ENCODE assay signal across 8 cellular contexts in genomic region chr9:4382722-4383317, GRCh38.
DNase-seq lines count a peak whose midpoint lies in the region; ATAC-seq and TF ChIP-seq lines count a peak whose summit lies in the region.

No MANE protein-coding gene starts in this region.

- H3K36me3 Mint-ChIP-seq in GM23338 (ENCODE audit: low read depth) = no peaks in the 10 kb centered on the region
- no peaks in the 10 kb centered on the region for H3K36me3 Mint-ChIP-seq in effector memory CD8-positive, alpha-beta T cell (ENCODE audit: insufficient read depth)

- H4K20me1 ChIP-seq in GM23338 (replicated peaks; ENCODE audit: insufficient read depth) (no peaks in the 10 kb centered on the region), osteoblast (ENCODE audit: insufficient read depth, low read length) (no peaks in the 10 kb centered on the region)

- H3K27me3 Mint-ChIP-seq in GM23338 (ENCODE audit: insufficient read depth, low read depth, poor library complexity) = no peaks in the 10 kb centered on the region
- H3K27me3 Mint-ChIP-seq in effector memory CD8-positive, alpha-beta T cell = peaks cover 8 to 14% of the 10 kb centered on the region in 2 donors

- no peaks in the 10 kb centered on the region for H3K9me2 ChIP-seq in GM23338 (ENCODE audit: insufficient read depth)

- ATAC-seq in GM23338 = peak; percentile 68
- ATAC-seq in effector memory CD8-positive, alpha-beta T cell (replicated peaks) = peak; percentile 40

- no peaks in the 10 kb centered on the region for H3K9me3 ChIP-seq in osteoblast (ENCODE audit: low read depth, low read length)

- H3K9me3 Mint-ChIP-seq in GM23338 = no peaks in the 10 kb centered on the region
- H3K9me3 Mint-ChIP-seq in effector memory CD8-positive, alpha-beta T cell = no peaks in the 10 kb centered on the region

- H3K4me1 ChIP-seq in GM23338 (ENCODE audit: insufficient read depth) (no peaks in the 10 kb centered on the region), osteoblast (ENCODE audit: insufficient read depth, low read length) (no peaks in the 10 kb centered on the region)

- H3K79me2 ChIP-seq in GM23338 (replicated peaks; ENCODE audit: insufficient read depth) = no peaks in the 10 kb centered on the region
- H3K79me2 ChIP-seq in osteoblast (ENCODE audit: insufficient read depth, low read length) = no peaks in the 10 kb centered on the region

- no peak overlapping the region for H3K27ac Mint-ChIP-seq in GM23338
- H3K27ac Mint-ChIP-seq in effector memory CD8-positive, alpha-beta T cell = no peak overlapping the region

- H3K4me3 ChIP-seq in GM23338 (no peak overlapping the region), osteoblast (ENCODE audit: insufficient read depth, low read length) (no peak overlapping the region)

- no peaks in the 10 kb centered on the region for H3F3A ChIP-seq in GM23338 (replicated peaks; ENCODE audit: low read depth)

- no peak overlapping the region for H2AFZ ChIP-seq in GM23338
- H2AFZ ChIP-seq in osteoblast (ENCODE audit: low read length) = no peak overlapping the region

- H3K4me3 Mint-ChIP-seq in GM23338 = no peak overlapping the region
- H3K4me3 Mint-ChIP-seq in effector memory CD8-positive, alpha-beta T cell = no peak overlapping the region

- H3K27me3 ChIP-seq in GM23338 (ENCODE audit: insufficient read depth) = no peaks in the 10 kb centered on the region
- no peaks in the 10 kb centered on the region for H3K27me3 ChIP-seq in osteoblast (ENCODE audit: insufficient read depth, low read length)

- no peaks in the 10 kb centered on the region for H3K4me1 Mint-ChIP-seq in GM23338
- H3K4me1 Mint-ChIP-seq in effector memory CD8-positive, alpha-beta T cell (ENCODE audit: low read depth in 2 of 2) = no peaks in the 10 kb centered on the region

- H3K4me2 ChIP-seq in GM23338 = no peak overlapping the region
- H3K4me2 ChIP-seq in osteoblast (ENCODE audit: insufficient read depth, low read length) = no peak overlapping the region

- peak; percentile 57 for DNase-seq in DMS 273 (lab: John Stamatoyannopoulos, UW; ENCODE audit: unreplicated experiment)
- DNase-seq in DMS 273 treated with DMSO at 0.1 percent for 48 hours (lab: John Stamatoyannopoulos, UW) = no peak
- peak; percentile 66 for DNase-seq in GM23338 (ENCODE audit: low spot score)
- DNase-seq in NCI-H446 treated with DMSO at 0.1 percent for 48 hours (lab: John Stamatoyannopoulos, UW) = peak; percentile 52
- peak in 2 of 3 experiments; percentile 4 to 5 for DNase-seq in effector memory CD8-positive, alpha-beta T cell
- no peak for DNase-seq in osteoblast (ENCODE audit: insufficient read length, low spot score, missing footprints)
- no peak for DNase-seq in stimulated activated CD4-positive, alpha-beta T cell treated with anti-CD3 and anti-CD28 coated beads, Interleukin-2, amount 100 ng/mL, for 24 hours
- no peak for DNase-seq in SW 1271 (lab: John Stamatoyannopoulos, UW)

- TF ChIP-seq CTCF in GM23338 (conservative IDR thresholded peaks at IDR 0.05; ENCODE audit: low read depth in 2 of 2) (peak; percentile 69 to 75), osteoblast (IDR thresholded peaks at IDR 0.05; ENCODE audit: extremely low read depth, low read depth, low read length) (peak; percentile 69)

- H3K36me3 ChIP-seq in GM23338 (ENCODE audit: insufficient read depth) (no peaks in the 10 kb centered on the region), osteoblast (ENCODE audit: insufficient read depth, low read length) (no peaks in the 10 kb centered on the region)

- no peak overlapping the region for H3K27ac ChIP-seq in GM23338 (ENCODE audit: low read depth)
- H3K27ac ChIP-seq in osteoblast (ENCODE audit: low read depth, low read length) = no peak overlapping the region

TF ChIP-seq in GM23338, 12 proteins besides CTCF, POLR2A, EP300 and RAD21 (continues in another document):
- TF ChIP-seq REST (IDR thresholded peaks at IDR 0.05; ENCODE audit: unreplicated experiment) (no peak), ZNF462 (CRISPR knock-in tag; IDR thresholded peaks at IDR 0.05) (no peak), EZH2 (IDR thresholded peaks at IDR 0.05; ENCODE audit: low read depth, unreplicated experiment) (no peak), ZNF331 (CRISPR knock-in tag; IDR thresholded peaks at IDR 0.05; ENCODE audit: low read depth) (no peak), POLR2AphosphoS5 (IDR thresholded peaks at IDR 0.05; ENCODE audit: low read depth) (no peak), EZH2phosphoT487 (IDR thresholded peaks at IDR 0.05; ENCODE audit: unreplicated experiment) (no peak), CREB1 (CRISPR knock-in tag; IDR thresholded peaks at IDR 0.05; ENCODE audit: low read depth) (no peak), JUNB (IDR thresholded peaks at IDR 0.05; ENCODE audit: unreplicated experiment) (no peak)

Comparison
In these comparisons a context has a peak if more than half of its experiments do, and no peak if none do; other contexts are left out.
1. DNase-seq: peak in DMS 273 (single experiment), GM23338 (single experiment), NCI-H446 treated with DMSO at 0.1 percent for 48 hours (single experiment) and effector memory CD8-positive, alpha-beta T cell (2 of 3); none in DMS 273 treated with DMSO at 0.1 percent for 48 hours (single experiment), osteoblast (single experiment), stimulated activated CD4-positive, alpha-beta T cell treated with anti-CD3 and anti-CD28 coated beads, Interleukin-2, amount 100 ng/mL, for 24 hours (0 of 2) and SW 1271 (0 of 2).